ENCODE assay signal across 32 cellular contexts in the genomic region with DNA sequence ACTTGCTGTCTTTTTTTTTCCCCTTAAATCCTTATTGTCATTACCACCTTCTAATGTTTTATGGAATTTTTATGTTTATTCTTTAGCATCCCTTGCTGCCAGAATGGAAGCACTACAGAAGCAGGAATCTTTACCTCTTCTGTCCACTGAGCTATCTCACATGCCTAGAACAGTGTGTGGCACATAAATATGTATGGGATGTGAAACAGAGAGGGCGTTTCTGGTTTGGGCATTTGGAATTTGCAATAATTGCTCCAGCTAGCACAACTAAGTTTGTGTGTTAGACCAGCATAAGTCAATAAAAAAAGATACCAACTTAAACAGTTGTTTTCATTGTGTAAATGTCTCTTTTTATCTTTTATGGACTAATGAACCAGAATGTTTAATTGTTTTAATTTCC.
"Had no signal": no experiment of that assay in that cellular context is flagged by ENCODE, and none has a peak within 500 bp of the region (broad histone marks: within the 10 kb centered on the region; RNA-seq: fewer than 3 reads in every experiment).

No MANE protein-coding gene starts in this region.

- H3K27me3 ChIP-seq: neutrophil, pancreas, right lobe of liver, sigmoid colon, spleen, suprapubic skin, testis, tibial artery, transverse colon, upper lobe of left lung, vagina had no signal

- H3K4me1 Mint-ChIP-seq: naive B cell; naive thymus-derived CD8-positive, alpha-beta T cell; nephron progenitor cell; stimulated activated memory B cell treated with anti-CD40 and anti-IgM and Interleukin-4, amounts not matched to agents 10 μg/mL and 1 μg/mL and 100 μg/mL, for 72 hours; stimulated activated naive CD8-positive, alpha-beta T cell treated with anti-CD3 and anti-CD28 coated beads, Interleukin-15, amount 100 ng/mL, for 72 hours had no signal

- H3K9me3 ChIP-seq: neutrophil, pancreas, psoas muscle, right lobe of liver, sigmoid colon, suprapubic skin, testis, transverse colon, upper lobe of left lung, vagina had no signal

- H3K27ac ChIP-seq: neutrophil, pancreas, psoas muscle, right lobe of liver, sigmoid colon, skin epidermis, spleen, suprapubic skin, testis, tibial artery, transverse colon, upper lobe of left lung, vagina had no signal

- H3K9me3 Mint-ChIP-seq: naive B cell; nephron progenitor cell; stimulated activated memory B cell treated with anti-CD40 and anti-IgM and Interleukin-4, amounts not matched to agents 10 μg/mL and 1 μg/mL and 100 μg/mL, for 72 hours had no signal

- H3K27me3 Mint-ChIP-seq: naive B cell; naive thymus-derived CD8-positive, alpha-beta T cell; natural killer cell treated with Interleukin-12 subunit alpha and Interleukin-12 subunit beta and Interleukin-15 and Interleukin-18, amount 100 ng/mL, for 72 hours; progenitor cell of endocrine pancreas; stimulated activated memory B cell treated with anti-CD40 and anti-IgM and Interleukin-4, amounts not matched to agents 10 μg/mL and 1 μg/mL and 100 μg/mL, for 72 hours; stimulated activated naive CD8-positive, alpha-beta T cell treated with anti-CD3 and anti-CD28 coated beads, Interleukin-15, amount 100 ng/mL, for 72 hours had no signal

- H3K27ac Mint-ChIP-seq: natural killer cell treated with Interleukin-12 subunit alpha and Interleukin-12 subunit beta and Interleukin-15 and Interleukin-18, amount 100 ng/mL, for 72 hours; nephron progenitor cell; progenitor cell of endocrine pancreas; stimulated activated memory B cell treated with anti-CD40 and anti-IgM and Interleukin-4, amounts not matched to agents 10 μg/mL and 1 μg/mL and 100 μg/mL, for 72 hours had no signal

- H3K4me3 Mint-ChIP-seq: naive B cell; naive thymus-derived CD8-positive, alpha-beta T cell; natural killer cell treated with Interleukin-12 subunit alpha and Interleukin-12 subunit beta and Interleukin-15 and Interleukin-18, amount 100 ng/mL, for 72 hours; nephron progenitor cell; neural crest cell; stimulated activated memory B cell treated with anti-CD40 and anti-IgM and Interleukin-4, amounts not matched to agents 10 μg/mL and 1 μg/mL and 100 μg/mL, for 72 hours; stimulated activated naive CD8-positive, alpha-beta T cell treated with anti-CD3 and anti-CD28 coated beads, Interleukin-15, amount 100 ng/mL, for 72 hours had no signal

- H3K4me3 ChIP-seq: pancreas, psoas muscle, right lobe of liver, sigmoid colon, skin epidermis, smooth muscle cell, spleen, suprapubic skin, testis, tibial artery, transverse colon, upper lobe of left lung, vagina had no signal

- H3K36me3 ChIP-seq: neutrophil, pancreas, right lobe of liver, sigmoid colon, suprapubic skin, tibial artery, transverse colon, upper lobe of left lung, vagina had no signal

- H3K36me3 Mint-ChIP-seq: natural killer cell treated with Interleukin-12 subunit alpha and Interleukin-12 subunit beta and Interleukin-15 and Interleukin-18, amount 100 ng/mL, for 72 hours; stimulated activated memory B cell treated with anti-CD40 and anti-IgM and Interleukin-4, amounts not matched to agents 10 μg/mL and 1 μg/mL and 100 μg/mL, for 72 hours had no signal

- DNase-seq: naive B cell; naive thymus-derived CD8-positive, alpha-beta T cell; nephron progenitor cell; nucleus accumbens; pancreas; psoas muscle; right cardiac atrium; right lobe of liver; sigmoid colon; spleen; stimulated activated CD4-positive, alpha-beta T cell treated with anti-CD3 and anti-CD28 coated beads, Interleukin-12 subunit alpha, Interleukin-12 subunit beta, amount 100 ng/mL, for 4 hours; stimulated activated CD4-positive, alpha-beta T cell treated with anti-CD3 and anti-CD28 coated beads, Interleukin-1b, Interleukin-23, amount 100 ng/mL, for 48 hours; stimulated activated CD4-positive, alpha-beta T cell treated with anti-CD3 and anti-CD28 coated beads, Interleukin-4, amount 100 ng/mL, for 1 hour; stimulated activated CD4-positive, alpha-beta T cell treated with anti-CD3 and anti-CD28 coated beads, Interleukin-4, amount 100 ng/mL, for 4 hours; stimulated activated CD8-positive, alpha-beta memory T cell treated with anti-CD3 and anti-CD28 coated beads, Interleukin-4, amount 100 ng/mL, for 48 hours; stimulated activated naive CD4-positive, alpha-beta T cell; stimulated activated naive CD8-positive, alpha-beta T cell treated with anti-CD3 and anti-CD28 coated beads, Interleukin-15, amount 100 ng/mL, for 72 hours; stimulated activated naive CD8-positive, alpha-beta T cell treated with anti-CD3 and anti-CD28 coated beads, Interleukin-15, Interleukin-2, amounts not matched to agents 100 U/mL and 50 U/mL, for 24 hours; substantia nigra; testis; tibial artery; transverse colon; upper lobe of left lung had no signal

- H3K4me1 ChIP-seq: pancreas, psoas muscle, right lobe of liver, sigmoid colon, spleen, testis, tibial artery, transverse colon, upper lobe of left lung had no signal
